In genomic region chr3:54577313-54577712, GRCh38 we compare ENCODE assay signal across 32 cellular contexts.
"Had no signal": no experiment of that assay in that cellular context is flagged by ENCODE, and none has a peak within 500 bp of the region (broad histone marks: within the 10 kb centered on the region; RNA-seq: fewer than 3 reads in every experiment).

No MANE protein-coding gene starts in this region.

- DNase-seq: activated CD4-positive, alpha-beta memory T cell treated with anti-CD3 and anti-CD28 coated beads, Interleukin-2, amount 10 ng/mL, durations not matched to agents 7 days and 5 days; activated CD4-positive, alpha-beta T cell treated with anti-CD3 and anti-CD28 coated beads for 1 hour; activated CD4-positive, alpha-beta T cell treated with anti-CD3 and anti-CD28 coated beads for 48 hours; activated CD4-positive, CD25-positive, alpha-beta regulatory T cell; activated CD8-positive, alpha-beta memory T cell treated with anti-CD3 and anti-CD28 coated beads for 24 hours; activated CD8-positive, alpha-beta memory T cell treated with anti-CD3 and anti-CD28 coated beads, Interleukin-2, amount 10 ng/mL, durations not matched to agents 7 days and 5 days; activated gamma-delta T cell; activated naive CD4-positive, alpha-beta T cell treated with Interleukin-2 at 50 U/mL for 16 hours; activated naive CD8-positive, alpha-beta T cell treated with anti-CD3 and anti-CD28 coated beads, Interleukin-2, amount 10 ng/mL, durations not matched to agents 7 days and 5 days; activated T-cell treated with anti-CD3 and anti-CD28 coated beads, Interleukin-2, amount 50 U/mL, for 1 hour; body of pancreas; Karpas-422; MM.1S; MV-4-11; NCI-H1092; NCI-H1436 treated with DMSO at 0.1 percent for 48 hours; NCI-H1694 treated with DMSO at 0.1 percent for 48 hours; NCI-H2029; NCI-H345; NCI-H524 treated with DMSO at 0.1 percent for 48 hours; NCI-H748 treated with DMSO at 0.1 percent for 48 hours; NK-92 treated with Interleukin-12 subunit alpha and Interleukin-12 subunit beta, amount 100 ng/mL, for 24 hours; PC-3; Peyer's patch; Right ventricle myocardium superior; SW 1271; T-helper 1 cell; T-helper 2 cell; T-helper 9 cell; WERI-Rb-1 had no signal

- FAIRE-seq: astrocyte had no signal

- ATAC-seq: activated CD8-positive, alpha-beta memory T cell treated with anti-CD3 and anti-CD28 coated beads, Interleukin-2, amount 10 ng/mL, durations not matched to agents 7 days and 5 days; body of pancreas; PC-3 had no signal

- H3K36me3 ChIP-seq: breast epithelium, Peyer's patch, WERI-Rb-1 had no signal

- H3K4me3 ChIP-seq: body of pancreas, breast epithelium, Peyer's patch had no signal

- H3K4me1 ChIP-seq: body of pancreas, breast epithelium, Peyer's patch had no signal

- H3K27me3 ChIP-seq: breast epithelium, Peyer's patch had no signal

- H3K27ac ChIP-seq: body of pancreas, breast epithelium, Peyer's patch, WERI-Rb-1 had no signal

- H3K9me3 ChIP-seq: body of pancreas, breast epithelium, Peyer's patch had no signal
